1 cellular context compared by ENCODE assay signal in genomic region chr6:70371454-70372105, GRCh38.
TF ChIP-seq lines count a peak whose summit lies in the region.

No MANE protein-coding gene starts in this region.

TF ChIP-seq in HepG2, 621 proteins besides CTCF, POLR2A, EP300 and RAD21 (continued from another document):
- TF ChIP-seq ARID3A (IDR thresholded peaks at IDR 0.05; ENCODE audit: low read depth, low read length) (peak; percentile 38), AKAP8 (CRISPR knock-in tag; IDR thresholded peaks at IDR 0.05) (no peak), BHLHE40 (IDR thresholded peaks at IDR 0.05; ENCODE audit: low read length) (no peak), NFIC (IDR thresholded peaks at IDR 0.05; ENCODE audit: low read length) (peak; percentile 51; the same call in 1 of the 2 replicates), PCBP2 (optimal IDR thresholded peaks at IDR 0.05; ENCODE audit: low read depth, low read length, poor library complexity, severe bottlenecking) (no peak), CREB1 (IDR thresholded peaks at IDR 0.05) (no peak), CREB1 (CRISPR knock-in tag; IDR thresholded peaks at IDR 0.05) (peak; percentile 30; the same call in 1 of the 2 replicates), STAG1 (CRISPR knock-in tag; IDR thresholded peaks at IDR 0.05) (peak; percentile 55), HES4 (CRISPR knock-in tag; IDR thresholded peaks at IDR 0.05; ENCODE audit: borderline replicate concordance) (no peak), ZNF256 (CRISPR knock-in tag; conservative IDR thresholded peaks at IDR 0.05) (no peak), ZNF703 (CRISPR knock-in tag; IDR thresholded peaks at IDR 0.05; ENCODE audit: borderline replicate concordance) (no peak), FOXA3 (CRISPR knock-in tag; IDR thresholded peaks at IDR 0.05) (0 out of 2 replicates have a peak, but pooled peaks have one; percentile 15)
